In genomic region chr14:56514663-56515371, GRCh38 we compare ENCODE assay signal across 1 cellular context.
TF ChIP-seq lines count a peak whose summit lies in the region.

No MANE protein-coding gene starts in this region.

TF ChIP-seq in HEK293, 187 proteins besides CTCF, POLR2A, EP300 and RAD21 (continued from another document):
- TF ChIP-seq ZFHX2 (tag by site-specific recombination; conservative IDR thresholded peaks at IDR 0.05) (0 out of 2 replicates have a peak, but pooled peaks have one; percentile 16), ZNF670 (tag by site-specific recombination; IDR thresholded peaks at IDR 0.05; ENCODE audit: low read depth) (no peak)
